ENCODE assay signal across 1 cellular context in genomic region chr21:31750843-31751242, GRCh38.
TF ChIP-seq lines count a peak whose summit lies in the region.

No MANE protein-coding gene starts in this region.

TF ChIP-seq in HCT116, 20 proteins besides CTCF, POLR2A, EP300 and RAD21 (continued from another document):
- TF ChIP-seq REST (IDR thresholded peaks at IDR 0.05; ENCODE audit: low read depth) (no peak), ZBTB33 (IDR thresholded peaks at IDR 0.05; ENCODE audit: extremely low read depth, insufficient replicate concordance, low read length) (no peak), CBX3 (IDR thresholded peaks at IDR 0.05; ENCODE audit: low read depth) (0 out of 2 replicates have a peak, but pooled peaks have one; percentile 32)
